ENCODE assay signal across 20 cellular contexts in the genomic region with DNA sequence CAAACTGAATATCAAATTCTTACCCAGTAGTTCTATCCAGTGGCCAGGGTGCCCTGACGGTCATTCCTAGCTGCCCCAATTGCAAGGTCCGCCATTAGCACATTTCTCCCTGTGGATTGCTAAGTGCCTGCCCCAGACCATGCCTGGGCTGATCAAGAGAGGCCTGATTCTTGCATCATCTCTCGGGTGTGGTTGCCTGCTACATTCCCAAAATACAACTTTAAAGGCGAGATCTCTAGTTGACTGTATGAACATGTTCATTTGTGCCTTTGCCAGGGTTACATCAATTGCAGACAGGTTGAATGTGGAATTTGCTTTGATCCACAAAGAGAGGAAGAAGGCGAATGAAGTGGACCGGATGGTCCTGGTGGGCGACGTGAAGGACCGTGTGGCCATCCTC. TPM values are rescaled to one million over a fixed set of nuclear protein-coding genes. Genes with fewer than 3 reads are reported as not detected.
DNase-seq lines count a peak whose midpoint lies in the region; ATAC-seq, FAIRE-seq and TF ChIP-seq lines count a peak whose summit lies in the region.
"Had no signal": no experiment of that assay in that cellular context is flagged by ENCODE, and none has a peak within 500 bp of the region (broad histone marks: within the 10 kb centered on the region; RNA-seq: fewer than 3 reads in every experiment).

No MANE protein-coding gene starts in this region.

- peaks cover 0 to 3% of the 10 kb centered on the region in 2 donors for H3K36me3 ChIP-seq in body of pancreas (replicated peaks in 1 of 2; ENCODE audit: insufficient read depth in 1 of 2, low read depth in 2 of 2)
- H3K36me3 ChIP-seq: BE2C had no signal

- FAIRE-seq in GM12892 (lab: Jason Lieb, UNC): peak; percentile 46
- FAIRE-seq: K562 had no signal

- H3K36me3 Mint-ChIP-seq in Calu3 (ENCODE audit: insufficient read depth, unreplicated experiment): no peaks in the 10 kb centered on the region
- peaks cover 10% of the 10 kb centered on the region for H3K36me3 Mint-ChIP-seq in activated naive CD8-positive, alpha-beta T cell treated with anti-CD3 and anti-CD28 coated beads for 36 hours

- no peak for TF ChIP-seq POLR2A in GM12892 (IDR thresholded peaks at IDR 0.05; ENCODE audit: low read depth, low read length)
- no peak for TF ChIP-seq POLR2A in body of pancreas (IDR thresholded peaks at IDR 0.05)

- peak; percentile 4 for DNase-seq in Calu3
- no peak for DNase-seq in GM12892 (ENCODE audit: insufficient read length)
- no peak for DNase-seq in activated naive CD8-positive, alpha-beta T cell treated with anti-CD3 and anti-CD28 coated beads for 36 hours
- peak; percentile 10 for DNase-seq in fibroblast of villous mesenchyme (ENCODE audit: low read depth)
- no peak for DNase-seq in mucosa of gallbladder (ENCODE audit: low spot score)
- DNase-seq in body of pancreas: no peak
- DNase-seq in activated CD8-positive, alpha-beta memory T cell treated with anti-CD3 and anti-CD28 coated beads for 24 hours: no peak
- DNase-seq: BE2C; CD4-positive, alpha-beta memory T cell; H9; NCI-H1092 treated with DMSO at 0.1 percent for 48 hours; NCI-H1694; NCI-H2107; NCI-H226; NCI-H526 treated with DMSO at 0.1 percent for 48 hours; OCI-M1 had no signal

- H3K27me3 Mint-ChIP-seq in Calu3 (ENCODE audit: unreplicated experiment): no peaks in the 10 kb centered on the region
- no peaks in the 10 kb centered on the region for H3K27me3 Mint-ChIP-seq in activated naive CD8-positive, alpha-beta T cell treated with anti-CD3 and anti-CD28 coated beads for 36 hours
- H3K27me3 Mint-ChIP-seq: CD4-positive, alpha-beta memory T cell had no signal

- H3K27ac Mint-ChIP-seq in Calu3 (ENCODE audit: unreplicated experiment): no peak overlapping the region
- H3K27ac Mint-ChIP-seq in activated naive CD8-positive, alpha-beta T cell treated with anti-CD3 and anti-CD28 coated beads for 36 hours: peak overlapping the region; percentile 25
- H3K27ac Mint-ChIP-seq: CD4-positive, alpha-beta memory T cell; H9 had no signal

- no TSS peak for BruUV-seq in Calu3 (replicated peaks; lab: Mats Ljungman, UMichigan)

- H3K4me1 ChIP-seq in body of pancreas: no peaks in the 10 kb centered on the region
- H3K4me1 ChIP-seq: BE2C, SJSA1 had no signal

- peaks cover under 1% of the 10 kb centered on the region for H3K4me1 Mint-ChIP-seq in Calu3 (ENCODE audit: low read depth, unreplicated experiment)
- no peaks in the 10 kb centered on the region for H3K4me1 Mint-ChIP-seq in activated naive CD8-positive, alpha-beta T cell treated with anti-CD3 and anti-CD28 coated beads for 36 hours
- H3K4me1 Mint-ChIP-seq: CD4-positive, alpha-beta memory T cell; H9 had no signal

- H3K4me3 Mint-ChIP-seq in Calu3 (ENCODE audit: low read depth, unreplicated experiment): no peak overlapping the region
- H3K4me3 Mint-ChIP-seq in activated naive CD8-positive, alpha-beta T cell treated with anti-CD3 and anti-CD28 coated beads for 36 hours: no peak overlapping the region
- H3K4me3 Mint-ChIP-seq: CD4-positive, alpha-beta memory T cell; H9 had no signal

- no peaks in the 10 kb centered on the region for H3K9me3 Mint-ChIP-seq in Calu3 (ENCODE audit: low read depth, unreplicated experiment)
- no peaks in the 10 kb centered on the region for H3K9me3 Mint-ChIP-seq in activated naive CD8-positive, alpha-beta T cell treated with anti-CD3 and anti-CD28 coated beads for 36 hours
- H3K9me3 Mint-ChIP-seq: CD4-positive, alpha-beta memory T cell had no signal

- CTCF ChIA-PET in Calu3 (lab: Charles Lee): no interaction called here

- no peak for TF ChIP-seq CTCF in Calu3 (IDR thresholded peaks at IDR 0.05; ENCODE audit: unreplicated experiment)
- TF ChIP-seq CTCF in fibroblast of villous mesenchyme (IDR thresholded peaks at IDR 0.05; ENCODE audit: insufficient read depth, low read depth, low read length): no peak
- no peak for TF ChIP-seq CTCF in body of pancreas (IDR thresholded peaks at IDR 0.05)

- no peak overlapping the region for H3K4me3 ChIP-seq in fibroblast of villous mesenchyme (ENCODE audit: low read depth, low read length)
- H3K4me3 ChIP-seq in body of pancreas: no peak overlapping the region
- H3K4me3 ChIP-seq: K562, SJSA1 had no signal

- no peaks in the 10 kb centered on the region for H3K9me3 ChIP-seq in body of pancreas
- H3K9me3 ChIP-seq: BE2C, SJSA1 had no signal

- no peaks in the 10 kb centered on the region for H3K27me3 ChIP-seq in body of pancreas
- H3K27me3 ChIP-seq: BE2C, SJSA1 had no signal

- no peak overlapping the region for H3K27ac ChIP-seq in body of pancreas
- H3K27ac ChIP-seq: SJSA1 had no signal

- intact Hi-C loops in Calu3 (cut with micrococcal nuclease; ENCODE audit: unreplicated experiment): no loop called here
- intact Hi-C loops in body of pancreas (cut with DNase I): no loop called here

- WGBS in body of pancreas, 2 donors: 82 to 97% methylated on average over 6 to 8 of the region's 9 CpGs

- ATAC-seq in GM21723 (IDR thresholded peaks at IDR 0.05; ENCODE audit: unreplicated experiment) (no peak), body of pancreas (no peak)
- ATAC-seq: K562 had no signal

RNA-seq across cellular contexts. Expression of a gene that starts 28.0 kb away (rescaled TPM):
- 95.9 and 102 TPM in 2 replicates for total RNA-seq in Calu3 (2022)
- 58.9 TPM for polyA plus RNA-seq in GM12892 (2012; ENCODE audit: missing spikeins)
- total RNA-seq in activated naive CD8-positive, alpha-beta T cell treated with anti-CD3 and anti-CD28 coated beads for 36 hours: 100 to 1,000 TPM; 119 to 123 TPM
- 21.6 and 30.2 TPM in 2 replicates for total RNA-seq in fibroblast of villous mesenchyme
- 53.3 TPM for total RNA-seq in mucosa of gallbladder
- 10 to 100 TPM in 1 of 2 donors, 1 to 10 TPM in 1; 6.3 to 41.8 TPM for total RNA-seq in body of pancreas

RNA-seq across cellular contexts. Expression of a gene that starts 47.6 kb away (rescaled TPM):
- total RNA-seq in Calu3 (2022): not detected in 2 replicates
- 19.1 TPM for polyA plus RNA-seq in GM12892 (2012; ENCODE audit: missing spikeins)
- total RNA-seq in activated naive CD8-positive, alpha-beta T cell treated with anti-CD3 and anti-CD28 coated beads for 36 hours: under 1 TPM; 0.21 to 0.28 TPM
- not detected in 2 replicates for total RNA-seq in fibroblast of villous mesenchyme
- 4.3 TPM for total RNA-seq in mucosa of gallbladder
- under 1 TPM in 1 of 2 donors, not detected in 1; 0.78 TPM for total RNA-seq in body of pancreas
- total RNA-seq: H9, HT-29 had no signal

Comparison
In these comparisons a context has a peak if more than half of its experiments do, and no peak if none do; other contexts are left out.
1. DNase-seq: peak in Calu3 (single experiment) and fibroblast of villous mesenchyme (single experiment); none in GM12892 (single experiment), activated naive CD8-positive, alpha-beta T cell treated with anti-CD3 and anti-CD28 coated beads for 36 hours (single experiment), mucosa of gallbladder (single experiment), body of pancreas (0 of 4) and activated CD8-positive, alpha-beta memory T cell treated with anti-CD3 and anti-CD28 coated beads for 24 hours (single experiment).